In genomic region chr11:46918087-46918751, GRCh38 we compare ENCODE assay signal across 8 cellular contexts. TPM values are rescaled to one million over a fixed set of nuclear protein-coding genes. Genes with fewer than 3 reads are reported as not detected.
DNase-seq lines count a peak whose midpoint lies in the region; ATAC-seq and TF ChIP-seq lines count a peak whose summit lies in the region.

A gene with protein sequence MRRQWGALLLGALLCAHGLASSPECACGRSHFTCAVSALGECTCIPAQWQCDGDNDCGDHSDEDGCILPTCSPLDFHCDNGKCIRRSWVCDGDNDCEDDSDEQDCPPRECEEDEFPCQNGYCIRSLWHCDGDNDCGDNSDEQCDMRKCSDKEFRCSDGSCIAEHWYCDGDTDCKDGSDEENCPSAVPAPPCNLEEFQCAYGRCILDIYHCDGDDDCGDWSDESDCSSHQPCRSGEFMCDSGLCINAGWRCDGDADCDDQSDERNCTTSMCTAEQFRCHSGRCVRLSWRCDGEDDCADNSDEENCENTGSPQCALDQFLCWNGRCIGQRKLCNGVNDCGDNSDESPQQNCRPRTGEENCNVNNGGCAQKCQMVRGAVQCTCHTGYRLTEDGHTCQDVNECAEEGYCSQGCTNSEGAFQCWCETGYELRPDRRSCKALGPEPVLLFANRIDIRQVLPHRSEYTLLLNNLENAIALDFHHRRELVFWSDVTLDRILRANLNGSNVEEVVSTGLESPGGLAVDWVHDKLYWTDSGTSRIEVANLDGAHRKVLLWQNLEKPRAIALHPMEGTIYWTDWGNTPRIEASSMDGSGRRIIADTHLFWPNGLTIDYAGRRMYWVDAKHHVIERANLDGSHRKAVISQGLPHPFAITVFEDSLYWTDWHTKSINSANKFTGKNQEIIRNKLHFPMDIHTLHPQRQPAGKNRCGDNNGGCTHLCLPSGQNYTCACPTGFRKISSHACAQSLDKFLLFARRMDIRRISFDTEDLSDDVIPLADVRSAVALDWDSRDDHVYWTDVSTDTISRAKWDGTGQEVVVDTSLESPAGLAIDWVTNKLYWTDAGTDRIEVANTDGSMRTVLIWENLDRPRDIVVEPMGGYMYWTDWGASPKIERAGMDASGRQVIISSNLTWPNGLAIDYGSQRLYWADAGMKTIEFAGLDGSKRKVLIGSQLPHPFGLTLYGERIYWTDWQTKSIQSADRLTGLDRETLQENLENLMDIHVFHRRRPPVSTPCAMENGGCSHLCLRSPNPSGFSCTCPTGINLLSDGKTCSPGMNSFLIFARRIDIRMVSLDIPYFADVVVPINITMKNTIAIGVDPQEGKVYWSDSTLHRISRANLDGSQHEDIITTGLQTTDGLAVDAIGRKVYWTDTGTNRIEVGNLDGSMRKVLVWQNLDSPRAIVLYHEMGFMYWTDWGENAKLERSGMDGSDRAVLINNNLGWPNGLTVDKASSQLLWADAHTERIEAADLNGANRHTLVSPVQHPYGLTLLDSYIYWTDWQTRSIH (N-terminal part only) (minus strand): TSS chr11:46918550. CDS start chr11:46918379, 171 bp downstream.

- H3K4me3 ChIP-seq in BJ (ENCODE audit: low read depth, low read length), result peak within 1 kb of the TSS; percentile 49
- peak within 1 kb of the TSS; percentile 81 for H3K4me3 ChIP-seq in SK-N-MC
- peak within 1 kb of the TSS; percentile 68 for H3K4me3 ChIP-seq in iPS-18c (ENCODE audit: insufficient read depth, low read depth, low read length)
- peak within 1 kb of the TSS; percentile 44 to 79 (median 56) for H3K4me3 ChIP-seq in skin epidermis

- POLR2A ChIA-PET in BJ (lab: Charles Lee), result no interaction called here

- ATAC-seq in GM21786 (IDR thresholded peaks at IDR 0.05; ENCODE audit: unreplicated experiment), result peak; percentile 53
- no peak for ATAC-seq in HG03025 (IDR thresholded peaks at IDR 0.05; ENCODE audit: low FRiP score, unreplicated experiment)

- peak within 1 kb of the TSS; percentile 90 to 96 (median 94) for H3K4me3 Mint-ChIP-seq in brain

- no peak for TF ChIP-seq CTCF in BJ (IDR thresholded peaks at IDR 0.05; ENCODE audit: insufficient read depth, low read depth, low read length)
- TF ChIP-seq CTCF in brain (conservative IDR thresholded peaks at IDR 0.05), result no peak

- no peaks in the 10 kb centered on the region for H3K9me3 Mint-ChIP-seq in brain

- H3K9me3 ChIP-seq in SK-N-MC (ENCODE audit: low read depth, low read length) (no peaks in the 10 kb centered on the region), iPS-18c (ENCODE audit: control insufficient read depth, insufficient read depth, low read length) (no peaks in the 10 kb centered on the region)

- CTCF ChIA-PET in BJ (lab: Yijun Ruan, JAX), result interaction anchor here (1.1 to 3.1 kb wide), 4 partner anchors 24 to 236 kb away, joined by 3 to 25 read pairs (median 14); no protein-coding TSS in a partner anchor

- H3K27ac Mint-ChIP-seq in brain, result peak within 1 kb of the TSS; percentile 93 to 96 (median 96)

- H3K36me3 ChIP-seq in BJ (ENCODE audit: control insufficient read depth, insufficient read depth, low read length), result no peaks in the 10 kb centered on the region
- no peaks in the 10 kb centered on the region for H3K36me3 ChIP-seq in SK-N-MC (ENCODE audit: insufficient read depth, low read length)

- peaks cover 8% of the 10 kb centered on the region for H3K27me3 Mint-ChIP-seq in brain

- H3K36me3 Mint-ChIP-seq in brain, result no peaks in the 10 kb centered on the region

- DNase-seq in BJ (ENCODE audit: low read depth) (no peak), SK-N-MC (ENCODE audit: low read depth, low spot score) (no peak), cortex of kidney (lab: John Stamatoyannopoulos, UW) (no peak)

- H3K4me1 Mint-ChIP-seq in brain, result peaks cover 69% of the 10 kb centered on the region

- no peaks in the 10 kb centered on the region for H3K27me3 ChIP-seq in BJ (ENCODE audit: control insufficient read depth, insufficient read depth, low read length)

- H3K9ac ChIP-seq in SK-N-MC (ENCODE audit: insufficient read length), result peak within 1 kb of the TSS; percentile 56

- H3K27ac ChIP-seq in SK-N-MC (peak within 1 kb of the TSS; percentile 54; the same call in 1 of the 2 replicates), skin epidermis (peak within 1 kb of the TSS in 20 of 21 experiments; percentile 23 to 87 (median 81))

RNA-seq across cellular contexts. Expression of the gene that starts here (rescaled TPM):
- polyA plus RNA-seq in BJ (2011; rRNA removed), result 0.91 and 1.3 TPM in 2 replicates
- 2.1 and 2.7 TPM in 2 replicates for polyA minus RNA-seq in BJ (2011; rRNA and poly(A)+ RNA removed)
- 32.9 TPM for polyA plus RNA-seq in brain (ENCODE audit: insufficient read depth, low read depth, low replicate concordance)

Comparison
In these comparisons a context has a peak if more than half of its experiments do, and no peak if none do; other contexts are left out.
1. RNA of the gene that starts here (polyA plus RNA-seq): 32.9 TPM in brain (single experiment); 0.91 to 1.3 TPM in BJ; every median in the first group is over 10 times any median in the second.
2. Peak in every context shown above with its lines, with median percentiles within 50 percentile points of each other: H3K4me3 ChIP-seq.